1 cellular context compared by ENCODE assay signal in the genomic region with DNA sequence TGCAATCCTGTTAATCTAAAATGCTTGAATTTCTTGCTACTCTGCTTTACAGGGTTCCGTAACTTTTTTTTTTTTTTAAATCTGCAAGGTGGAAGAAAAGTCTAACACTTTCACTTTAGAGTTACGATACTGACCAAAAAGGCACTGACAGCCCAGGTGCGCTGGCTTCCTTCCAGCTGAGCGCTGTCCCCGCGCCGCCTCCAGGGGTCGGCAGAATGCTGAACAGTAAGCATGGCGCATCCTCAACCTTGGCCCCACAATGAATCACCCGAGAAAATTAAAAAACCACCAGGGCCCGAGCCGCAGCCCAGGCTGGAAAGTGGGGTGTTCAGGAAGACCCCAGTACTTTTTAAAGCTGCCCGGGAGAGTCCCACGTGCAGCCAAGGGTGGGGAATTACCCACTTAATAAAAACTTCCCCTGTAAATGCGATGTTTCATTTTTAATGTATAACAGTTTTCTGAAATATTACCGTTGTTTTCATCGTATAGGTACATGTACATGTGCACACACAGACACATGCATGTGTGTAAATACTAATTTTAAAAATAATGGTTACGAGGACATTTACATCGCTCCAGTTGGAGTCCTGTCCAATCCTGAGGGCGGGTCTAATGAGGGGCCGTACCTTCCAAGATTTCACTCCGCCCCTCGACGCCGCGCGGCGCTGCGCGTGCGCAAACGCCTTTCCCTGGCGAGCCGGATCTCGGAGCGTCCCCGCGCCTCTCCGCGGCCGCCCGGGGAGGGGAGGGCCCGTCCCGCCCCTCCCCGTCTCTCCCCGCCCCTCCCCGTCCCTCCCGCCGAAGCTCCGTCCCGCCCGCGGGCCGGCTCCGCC.
A peak's percentile ranks its signal among the peaks of the same experiment; 100 is the strongest.
TF ChIP-seq lines count a peak whose summit lies in the region.

No MANE protein-coding gene starts in this region.

TF ChIP-seq in HEK293, 187 proteins besides CTCF, POLR2A, EP300 and RAD21 (continued from another document and continues in another):
- TF ChIP-seq REST (tag by site-specific recombination; IDR thresholded peaks at IDR 0.05): peak; percentile 89
- TF ChIP-seq ZNF518A (tag by site-specific recombination; conservative IDR thresholded peaks at IDR 0.05; ENCODE audit: low read depth): no peak
- TF ChIP-seq KLF9 (tag by site-specific recombination; IDR thresholded peaks at IDR 0.05; ENCODE audit: low read depth): no peak
- TF ChIP-seq ZBTB20 (tag by site-specific recombination; IDR thresholded peaks at IDR 0.05): peak; percentile 8; the same call in 1 of the 2 replicates
- TF ChIP-seq ZNF548 (tag by site-specific recombination; IDR thresholded peaks at IDR 0.05): no peak
- TF ChIP-seq, protein P1, sequence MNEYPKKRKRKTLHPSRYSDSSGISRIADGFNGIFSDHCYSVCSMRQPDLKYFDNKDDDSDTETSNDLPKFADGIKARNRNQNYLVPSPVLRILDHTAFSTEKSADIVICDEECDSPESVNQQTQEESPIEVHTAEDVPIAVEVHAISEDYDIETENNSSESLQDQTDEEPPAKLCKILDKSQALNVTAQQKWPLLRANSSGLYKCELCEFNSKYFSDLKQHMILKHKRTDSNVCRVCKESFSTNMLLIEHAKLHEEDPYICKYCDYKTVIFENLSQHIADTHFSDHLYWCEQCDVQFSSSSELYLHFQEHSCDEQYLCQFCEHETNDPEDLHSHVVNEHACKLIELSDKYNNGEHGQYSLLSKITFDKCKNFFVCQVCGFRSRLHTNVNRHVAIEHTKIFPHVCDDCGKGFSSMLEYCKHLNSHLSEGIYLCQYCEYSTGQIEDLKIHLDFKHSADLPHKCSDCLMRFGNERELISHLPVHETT (tag by site-specific recombination; IDR thresholded peaks at IDR 0.05): no peak
- TF ChIP-seq AEBP2 (tag by site-specific recombination; IDR thresholded peaks at IDR 0.05; ENCODE audit: borderline replicate concordance): no peak
- TF ChIP-seq MZF1 (tag by site-specific recombination; IDR thresholded peaks at IDR 0.05; ENCODE audit: borderline replicate concordance): no peak
- TF ChIP-seq ZFP69B (tag by site-specific recombination; IDR thresholded peaks at IDR 0.05): peak; percentile 92
- no peak for TF ChIP-seq ZNF341 (tag by site-specific recombination; IDR thresholded peaks at IDR 0.05; ENCODE audit: low read depth)
- TF ChIP-seq ZNF274 (IDR thresholded peaks at IDR 0.05; ENCODE audit: low read length): no peak
- no peak for TF ChIP-seq ZNF274 (tag by site-specific recombination; IDR thresholded peaks at IDR 0.05; ENCODE audit: borderline replicate concordance)
- TF ChIP-seq, protein P2, sequence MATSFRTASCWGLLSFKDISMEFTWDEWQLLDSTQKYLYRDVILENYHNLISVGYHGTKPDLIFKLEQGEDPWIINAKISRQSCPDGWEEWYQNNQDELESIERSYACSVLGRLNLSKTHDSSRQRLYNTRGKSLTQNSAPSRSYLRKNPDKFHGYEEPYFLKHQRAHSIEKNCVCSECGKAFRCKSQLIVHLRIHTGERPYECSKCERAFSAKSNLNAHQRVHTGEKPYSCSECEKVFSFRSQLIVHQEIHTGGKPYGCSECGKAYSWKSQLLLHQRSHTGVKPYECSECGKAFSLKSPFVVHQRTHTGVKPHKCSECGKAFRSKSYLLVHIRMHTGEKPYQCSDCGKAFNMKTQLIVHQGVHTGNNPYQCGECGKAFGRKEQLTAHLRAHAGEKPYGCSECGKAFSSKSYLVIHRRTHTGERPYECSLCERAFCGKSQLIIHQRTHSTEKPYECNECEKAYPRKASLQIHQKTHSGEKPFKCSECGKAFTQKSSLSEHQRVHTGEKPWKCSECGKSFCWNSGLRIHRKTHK (tag by site-specific recombination; IDR thresholded peaks at IDR 0.05): no peak
- no peak for TF ChIP-seq ZBTB7A (tag by site-specific recombination; IDR thresholded peaks at IDR 0.05; ENCODE audit: low read depth)
- peak; percentile 56; the same call in 1 of the 2 replicates for TF ChIP-seq ZNF561 (tag by site-specific recombination; IDR thresholded peaks at IDR 0.05; ENCODE audit: borderline replicate concordance)
- TF ChIP-seq ZNF585B (tag by site-specific recombination; IDR thresholded peaks at IDR 0.05): no peak
- TF ChIP-seq SP7 (tag by site-specific recombination; IDR thresholded peaks at IDR 0.05): peak; percentile 49; the same call in 1 of the 2 replicates
- no peak for TF ChIP-seq ZNF555 (tag by site-specific recombination; conservative IDR thresholded peaks at IDR 0.05)
- no peak for TF ChIP-seq KLF8 (tag by site-specific recombination; IDR thresholded peaks at IDR 0.05)
- no peak for TF ChIP-seq PRDM6 (tag by site-specific recombination; IDR thresholded peaks at IDR 0.05)
- TF ChIP-seq SP3 (tag by site-specific recombination; IDR thresholded peaks at IDR 0.05): no peak
- TF ChIP-seq ZNF214 (tag by site-specific recombination; IDR thresholded peaks at IDR 0.05; ENCODE audit: borderline replicate concordance): no peak
- no peak for TF ChIP-seq ZNF324 (tag by site-specific recombination; IDR thresholded peaks at IDR 0.05)
- TF ChIP-seq ZNF529 (tag by site-specific recombination; IDR thresholded peaks at IDR 0.05; ENCODE audit: insufficient replicate concordance): no peak
- TF ChIP-seq ZNF37A (tag by site-specific recombination; IDR thresholded peaks at IDR 0.05): no peak
- TF ChIP-seq WT1 (tag by site-specific recombination; IDR thresholded peaks at IDR 0.05): no peak
- peak; percentile 42 for TF ChIP-seq ZNF629 (tag by site-specific recombination; IDR thresholded peaks at IDR 0.05)
- TF ChIP-seq SETDB1 (IDR thresholded peaks at IDR 0.05; ENCODE audit: insufficient read length, low read length): no peak
- no peak for TF ChIP-seq ZNF530 (tag by site-specific recombination; IDR thresholded peaks at IDR 0.05; ENCODE audit: low read depth)
- TF ChIP-seq ZNF366 (tag by site-specific recombination; conservative IDR thresholded peaks at IDR 0.05): no peak
- no peak for TF ChIP-seq ZNF121 (tag by site-specific recombination; IDR thresholded peaks at IDR 0.05)
- TF ChIP-seq ZNF248 (tag by site-specific recombination; IDR thresholded peaks at IDR 0.05): no peak
- TF ChIP-seq, protein P3, sequence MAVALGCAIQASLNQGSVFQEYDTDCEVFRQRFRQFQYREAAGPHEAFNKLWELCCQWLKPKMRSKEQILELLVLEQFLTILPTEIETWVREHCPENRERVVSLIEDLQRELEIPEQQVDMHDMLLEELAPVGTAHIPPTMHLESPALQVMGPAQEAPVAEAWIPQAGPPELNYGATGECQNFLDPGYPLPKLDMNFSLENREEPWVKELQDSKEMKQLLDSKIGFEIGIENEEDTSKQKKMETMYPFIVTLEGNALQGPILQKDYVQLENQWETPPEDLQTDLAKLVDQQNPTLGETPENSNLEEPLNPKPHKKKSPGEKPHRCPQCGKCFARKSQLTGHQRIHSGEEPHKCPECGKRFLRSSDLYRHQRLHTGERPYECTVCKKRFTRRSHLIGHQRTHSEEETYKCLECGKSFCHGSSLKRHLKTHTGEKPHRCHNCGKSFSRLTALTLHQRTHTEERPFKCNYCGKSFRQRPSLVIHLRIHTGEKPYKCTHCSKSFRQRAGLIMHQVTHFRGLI (tag by site-specific recombination; IDR thresholded peaks at IDR 0.05): peak; percentile 24; the same call in 1 of the 2 replicates
- TF ChIP-seq ZNF174 (tag by site-specific recombination; IDR thresholded peaks at IDR 0.05): no peak
- TF ChIP-seq ZNF747 (tag by site-specific recombination; IDR thresholded peaks at IDR 0.05): no peak
- TF ChIP-seq ZNF140 (tag by site-specific recombination; IDR thresholded peaks at IDR 0.05): no peak
- no peak for TF ChIP-seq ZBTB6 (tag by site-specific recombination; IDR thresholded peaks at IDR 0.05)
- TF ChIP-seq ZNF354C (tag by site-specific recombination; IDR thresholded peaks at IDR 0.05; ENCODE audit: borderline replicate concordance, low read depth): no peak
- TF ChIP-seq HOXD13 (CRISPR knock-in tag; IDR thresholded peaks at IDR 0.05; ENCODE audit: borderline replicate concordance): no peak
